In the genomic region with DNA sequence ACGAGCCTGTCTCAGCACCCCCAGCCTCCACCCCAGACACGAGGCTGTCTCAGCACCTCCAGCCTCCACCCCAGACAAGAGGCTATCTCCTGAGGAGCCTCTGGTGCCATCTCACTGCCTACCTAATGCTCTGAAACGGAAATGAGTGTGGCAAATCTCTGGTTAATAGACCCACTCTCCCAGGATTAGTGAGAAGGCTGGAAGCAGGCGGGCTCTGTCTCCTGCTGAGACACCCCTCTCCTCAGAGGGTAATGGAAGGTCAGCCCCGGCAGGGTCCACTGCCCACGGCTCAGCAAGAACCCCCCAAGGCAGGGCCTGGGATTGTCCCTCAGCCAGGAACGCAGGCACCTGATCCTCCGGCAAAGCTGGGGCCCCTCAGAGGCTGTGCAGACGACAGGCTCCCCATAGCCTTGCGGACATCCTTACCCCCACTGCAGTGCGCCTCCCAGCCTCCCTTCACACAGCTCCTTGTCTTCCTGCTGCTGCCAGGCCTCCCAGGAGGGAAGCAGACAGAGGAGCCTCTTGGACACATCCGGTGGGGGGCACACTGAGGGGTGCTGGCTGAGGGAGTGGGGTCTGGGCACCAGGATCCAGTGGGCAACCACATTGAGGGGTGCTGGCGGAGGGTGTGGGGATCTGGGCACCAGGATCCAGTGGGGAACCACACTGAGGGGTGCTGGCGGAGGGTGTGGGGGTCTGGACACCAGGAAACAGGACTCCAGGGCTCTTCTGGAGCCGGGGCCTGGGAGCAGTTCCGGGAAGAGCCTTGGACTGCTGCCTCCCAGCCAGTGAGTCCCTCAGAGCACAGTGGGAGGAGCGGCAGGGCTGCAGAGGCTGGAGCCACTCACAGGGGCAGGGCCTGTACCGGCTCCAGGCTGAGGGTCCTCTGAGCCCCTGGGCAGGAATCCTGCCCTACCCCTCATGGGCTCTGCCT, we compare ENCODE assay signal across 10 cellular contexts. TPM values are rescaled to one million over a fixed set of nuclear protein-coding genes. Genes with fewer than 3 reads are reported as not detected.
A peak's percentile ranks its signal among the peaks of the same experiment; 100 is the strongest.
DNase-seq lines count a peak whose midpoint lies in the region; ATAC-seq, FAIRE-seq and TF ChIP-seq lines count a peak whose summit lies in the region.
"Had no signal": no experiment of that assay in that cellular context is flagged by ENCODE, and none has a peak within 500 bp of the region (broad histone marks: within the 10 kb centered on the region; RNA-seq: fewer than 3 reads in every experiment).

No MANE protein-coding gene starts in this region.

- H4K20me1 ChIP-seq in HepG2 (ENCODE audit: insufficient read depth, low read length) = no peaks in the 10 kb centered on the region

- no peak overlapping the region for H3K4me2 ChIP-seq in HepG2 (ENCODE audit: low read depth, low read length)

- CTCF ChIA-PET in HepG2 (lab: Yijun Ruan, JAX; ENCODE audit: low intra/inter-chr PET ratio, low total read pairs) = interaction anchor here (1.1 to 1.5 kb wide), 2 partner anchors 62 to 154 kb away, joined by 4 to 6 read pairs; no protein-coding TSS in a partner anchor

- H3K9ac ChIP-seq in HepG2 (ENCODE audit: insufficient read depth, low read depth, low read length) = no peak overlapping the region
- H3K9ac ChIP-seq: GM23248 had no signal

- H3K27ac Mint-ChIP-seq in stimulated activated effector memory CD8-positive, alpha-beta T cell treated with anti-CD3 and anti-CD28 coated beads, Interleukin-12 subunit alpha, Interleukin-12 subunit beta, amount 100 ng/mL, for 72 hours = peak overlapping the region; percentile 48

- intact Hi-C loops in HepG2 (cut with micrococcal nuclease; ENCODE audit: unreplicated experiment) = loop anchor here (1.0 kb wide), 1 partner anchor 154 kb away; no protein-coding TSS in a partner anchor
- intact Hi-C loops in right lobe of liver (cut with DNase I) = loop anchor here in 1 of 2 donors (10.0 kb wide), 1 partner anchor 157 kb away; no protein-coding TSS in a partner anchor
- intact Hi-C loops in mucosa of descending colon (cut with DNase I, micrococcal nuclease) = no loop called here

- no peaks in the 10 kb centered on the region for H3K4me1 ChIP-seq in HepG2 (ENCODE audit: insufficient read depth, low read length)
- no peaks in the 10 kb centered on the region for H3K4me1 ChIP-seq in right lobe of liver
- H3K4me1 ChIP-seq in mucosa of descending colon (ENCODE audit: low read depth) = no peaks in the 10 kb centered on the region

- peaks cover 7% of the 10 kb centered on the region for H3K4me1 Mint-ChIP-seq in stimulated activated effector memory CD8-positive, alpha-beta T cell treated with anti-CD3 and anti-CD28 coated beads, Interleukin-12 subunit alpha, Interleukin-12 subunit beta, amount 100 ng/mL, for 72 hours

- H3K9me3 Mint-ChIP-seq in stimulated activated effector memory CD8-positive, alpha-beta T cell treated with anti-CD3 and anti-CD28 coated beads, Interleukin-12 subunit alpha, Interleukin-12 subunit beta, amount 100 ng/mL, for 72 hours = no peaks in the 10 kb centered on the region

- no peak for FAIRE-seq in HepG2 (lab: Jason Lieb, UNC)

- H3K9me3 ChIP-seq in HepG2 (ENCODE audit: low read length) (no peaks in the 10 kb centered on the region), right lobe of liver (no peaks in the 10 kb centered on the region), mucosa of descending colon (no peaks in the 10 kb centered on the region)

- H3K27ac ChIP-seq in HepG2 (ENCODE audit: extremely low read length, insufficient read depth, low read length) (no peak overlapping the region), right lobe of liver (no peak overlapping the region)
- H3K27ac ChIP-seq: GM23248 had no signal

- ATAC-seq in HepG2 (no peak), right lobe of liver (no peak), mucosa of descending colon (no peak)
- no peak for ATAC-seq in stimulated activated effector memory CD8-positive, alpha-beta T cell treated with anti-CD3 and anti-CD28 coated beads, Interleukin-12 subunit alpha, Interleukin-12 subunit beta, amount 100 ng/mL, for 72 hours

- TF ChIP-seq EP300 in HepG2 (IDR thresholded peaks at IDR 0.05; ENCODE audit: low read depth in 2 of 2, low read length in 2 of 2) (no peak), HepG2 (CRISPR knock-in tag; IDR thresholded peaks at IDR 0.05; ENCODE audit: borderline replicate concordance) (no peak)

- no peak for DNase-seq in HepG2 (ENCODE audit: low spot score)
- DNase-seq in right lobe of liver = no peak
- DNase-seq in left kidney (ENCODE audit: low read depth, low spot score) = peak; percentile 48
- no peak for DNase-seq in stimulated activated effector memory CD8-positive, alpha-beta T cell treated with anti-CD3 and anti-CD28 coated beads, Interleukin-12 subunit alpha, Interleukin-12 subunit beta, amount 100 ng/mL, for 72 hours (ENCODE audit: low spot score in 2 of 2)
- no peak for DNase-seq in NCI-H2107 treated with DMSO at 0.1 percent for 48 hours (lab: John Stamatoyannopoulos, UW; ENCODE audit: unreplicated experiment)
- no peak for DNase-seq in mucosa of descending colon
- DNase-seq: DMS 273 treated with DMSO at 0.1 percent for 48 hours, NCI-H2107, SHP77 had no signal

- H3K4me3 ChIP-seq in HepG2 (replicated peaks in 1 of 3; ENCODE audit: insufficient read depth in 1 of 3, low read depth in 2 of 3, low read length in 3 of 3) = no peak overlapping the region
- H3K4me3 ChIP-seq in right lobe of liver = no peak overlapping the region
- H3K4me3 ChIP-seq in mucosa of descending colon = no peak overlapping the region
- H3K4me3 ChIP-seq: GM23248 had no signal

- TF ChIP-seq CTCF in HepG2 (CRISPR knock-in tag; IDR thresholded peaks at IDR 0.05) (no peak), right lobe of liver (IDR thresholded peaks at IDR 0.05) (no peak), mucosa of descending colon (IDR thresholded peaks at IDR 0.05) (no peak)

- BruUV-seq in HepG2 (replicated peaks; lab: Mats Ljungman, UMichigan) = no TSS peak

- H3K27me3 ChIP-seq in HepG2 (ENCODE audit: control insufficient read depth in 1 of 2, insufficient read depth in 2 of 2, low read length in 2 of 2) (no peaks in the 10 kb centered on the region), right lobe of liver (no peaks in the 10 kb centered on the region)

- no peak overlapping the region for H2AFZ ChIP-seq in HepG2 (ENCODE audit: low read length)
- H2AFZ ChIP-seq: GM23248 had no signal

- TF ChIP-seq RAD21 in HepG2 (CRISPR knock-in tag; IDR thresholded peaks at IDR 0.05) = no peak

- no peaks in the 10 kb centered on the region for H3K79me2 ChIP-seq in HepG2 (ENCODE audit: insufficient read depth, low read length)

- H3K36me3 ChIP-seq in HepG2 (replicated peaks in 1 of 2; ENCODE audit: control insufficient read depth in 1 of 2, insufficient read depth in 2 of 2, low read length in 2 of 2) (peaks cover 11 to 42% of the 10 kb centered on the region in 2 experiments), right lobe of liver (peaks cover 5 to 42% (median 18%) of the 10 kb centered on the region in 4 donors), mucosa of descending colon (ENCODE audit: low read depth) (no peaks in the 10 kb centered on the region)

- no peak overlapping the region for H3K4me3 Mint-ChIP-seq in stimulated activated effector memory CD8-positive, alpha-beta T cell treated with anti-CD3 and anti-CD28 coated beads, Interleukin-12 subunit alpha, Interleukin-12 subunit beta, amount 100 ng/mL, for 72 hours

- in situ Hi-C loops in HepG2 (cut with HindIII; ENCODE audit: extremely low pct_ligation_motif_present, low pct_unique_long_range_greater_than_20kb) = no loop called here

- no peak for TF ChIP-seq POLR2A in HepG2 (IDR thresholded peaks at IDR 0.05; ENCODE audit: insufficient read depth in 1 of 2, low read depth in 2 of 2, low read length in 2 of 2)
- no peak for TF ChIP-seq POLR2A in right lobe of liver (IDR thresholded peaks at IDR 0.05)

- POLR2A ChIA-PET in HepG2 (lab: Yijun Ruan, JAX) = no interaction called here

- 96% methylated on average over 6 of the region's 18 CpGs for WGBS in HepG2 (ENCODE audit: low lambda C conversion rate)
- 93% methylated on average over 2 of the region's 18 CpGs for WGBS in right lobe of liver (ENCODE audit: insufficient coverage, low coverage, low lambda C conversion rate, missing lambda C conversion rate)

- peaks cover 20% of the 10 kb centered on the region for H3K36me3 Mint-ChIP-seq in stimulated activated effector memory CD8-positive, alpha-beta T cell treated with anti-CD3 and anti-CD28 coated beads, Interleukin-12 subunit alpha, Interleukin-12 subunit beta, amount 100 ng/mL, for 72 hours

RNA-seq across cellular contexts. Expression of gene CHID1, which starts 13.1 kb away (rescaled TPM):
- total RNA-seq in HepG2 (2016; rRNA removed; fragmentation: Illumina TruSeq; extraction: Trizol) = 39.6 and 65.1 TPM in 2 replicates
- total RNA-seq in HepG2 (2016; cell fraction: cytosol; rRNA removed; fragmentation: Illumina TruSeq; extraction: Trizol; ENCODE audit: low read depth) = 33.8 and 46.6 TPM in 2 replicates
- total RNA-seq in HepG2 (2016; cell fraction: insoluble cytoplasmic fraction; rRNA removed; fragmentation: Illumina TruSeq; extraction: Trizol) = 38.9 and 71.7 TPM in 2 replicates
- 45.9 and 51.6 TPM in 2 replicates for total RNA-seq in HepG2 (2016; cell fraction: membrane; rRNA removed; fragmentation: Illumina TruSeq; extraction: Trizol)
- 60.6 and 61.3 TPM in 2 replicates for total RNA-seq in HepG2 (2016; cell fraction: nucleus; rRNA removed; fragmentation: Illumina TruSeq; extraction: Trizol)
- 93.6 and 102 TPM in 2 replicates for polyA plus RNA-seq in HepG2 (2011; rRNA removed)
- 113 and 124 TPM in 2 replicates for polyA plus RNA-seq in HepG2 (2011; cell fraction: cytosol; rRNA removed)
- 70.7 and 76.1 TPM in 2 replicates for polyA plus RNA-seq in HepG2 (2011; cell fraction: nucleus; rRNA removed)
- polyA plus RNA-seq in HepG2 (2012) = 49.7 and 66.2 TPM in 2 replicates
- polyA plus RNA-seq in HepG2 (2016; cell fraction: cytosol; fragmentation: Illumina TruSeq; extraction: Trizol; ENCODE audit: low read depth) = 34.4 and 49.9 TPM in 2 replicates
- polyA plus RNA-seq in HepG2 (2016; cell fraction: insoluble cytoplasmic fraction; fragmentation: Illumina TruSeq; extraction: Trizol; ENCODE audit: low read depth) = 41.0 and 42.5 TPM in 2 replicates
- polyA plus RNA-seq in HepG2 (2016; cell fraction: membrane; fragmentation: Illumina TruSeq; extraction: Trizol; ENCODE audit: low read depth) = 38.3 and 51.4 TPM in 2 replicates
- 96.7 and 105 TPM in 2 replicates for polyA plus RNA-seq in HepG2 (2016; cell fraction: nucleus; fragmentation: Illumina TruSeq; extraction: Trizol; ENCODE audit: insufficient read depth, low read depth)
- polyA minus RNA-seq in HepG2 (2011; rRNA and poly(A)+ RNA removed; ENCODE audit: low replicate concordance) = 40.3 and 91.1 TPM in 2 replicates
- 32.6 and 33.2 TPM in 2 replicates for polyA minus RNA-seq in HepG2 (2011; cell fraction: cytosol; rRNA and poly(A)+ RNA removed)
- 25.8 and 26.1 TPM in 2 replicates for polyA minus RNA-seq in HepG2 (2011; cell fraction: nucleus; rRNA and poly(A)+ RNA removed)
- total RNA-seq in right lobe of liver = 100 to 1,000 TPM in 1 of 6 experiments, 10 to 100 TPM in 5; 61.1 to 157 (median 78.7) TPM
- 10 to 100 TPM; 52.3 to 64.3 (median 55.3) TPM for total RNA-seq in mucosa of descending colon

RNA-seq across cellular contexts. Expression of gene AP2A2, which starts 28.2 kb away (rescaled TPM):
- total RNA-seq in HepG2 (2016; rRNA removed; fragmentation: Illumina TruSeq; extraction: Trizol) = 25.7 and 25.9 TPM in 2 replicates
- 22.1 and 25.6 TPM in 2 replicates for total RNA-seq in HepG2 (2016; cell fraction: cytosol; rRNA removed; fragmentation: Illumina TruSeq; extraction: Trizol; ENCODE audit: low read depth)
- total RNA-seq in HepG2 (2016; cell fraction: insoluble cytoplasmic fraction; rRNA removed; fragmentation: Illumina TruSeq; extraction: Trizol) = 21.5 and 27.6 TPM in 2 replicates
- 26.2 and 26.6 TPM in 2 replicates for total RNA-seq in HepG2 (2016; cell fraction: membrane; rRNA removed; fragmentation: Illumina TruSeq; extraction: Trizol)
- total RNA-seq in HepG2 (2016; cell fraction: nucleus; rRNA removed; fragmentation: Illumina TruSeq; extraction: Trizol) = 26.6 and 31.5 TPM in 2 replicates
- polyA plus RNA-seq in HepG2 (2011; rRNA removed) = 74.5 and 75.7 TPM in 2 replicates
- polyA plus RNA-seq in HepG2 (2011; cell fraction: cytosol; rRNA removed) = 39.6 and 44.6 TPM in 2 replicates
- 182 and 223 TPM in 2 replicates for polyA plus RNA-seq in HepG2 (2011; cell fraction: nucleus; rRNA removed)
- 56.1 and 60.7 TPM in 2 replicates for polyA plus RNA-seq in HepG2 (2012)
- 7.3 and 8.2 TPM in 2 replicates for polyA plus RNA-seq in HepG2 (2016; cell fraction: cytosol; fragmentation: Illumina TruSeq; extraction: Trizol; ENCODE audit: low read depth)
- 31.3 and 36.3 TPM in 2 replicates for polyA plus RNA-seq in HepG2 (2016; cell fraction: insoluble cytoplasmic fraction; fragmentation: Illumina TruSeq; extraction: Trizol; ENCODE audit: low read depth)
- 16.2 and 21.0 TPM in 2 replicates for polyA plus RNA-seq in HepG2 (2016; cell fraction: membrane; fragmentation: Illumina TruSeq; extraction: Trizol; ENCODE audit: low read depth)
- 75.2 and 92.2 TPM in 2 replicates for polyA plus RNA-seq in HepG2 (2016; cell fraction: nucleus; fragmentation: Illumina TruSeq; extraction: Trizol; ENCODE audit: insufficient read depth, low read depth)
- polyA minus RNA-seq in HepG2 (2011; rRNA and poly(A)+ RNA removed; ENCODE audit: low replicate concordance) = 90.1 and 145 TPM in 2 replicates
- 78.0 and 102 TPM in 2 replicates for polyA minus RNA-seq in HepG2 (2011; cell fraction: cytosol; rRNA and poly(A)+ RNA removed)
- polyA minus RNA-seq in HepG2 (2011; cell fraction: nucleus; rRNA and poly(A)+ RNA removed) = 65.8 and 74.2 TPM in 2 replicates
- total RNA-seq in right lobe of liver = 10 to 100 TPM; 41.4 to 66.7 (median 53.8) TPM
- 100 to 1,000 TPM in 1 of 3 donors, 10 to 100 TPM in 2; 68.8 to 105 (median 99.5) TPM for total RNA-seq in mucosa of descending colon

RNA-seq across cellular contexts. Expression of gene TSPAN4, which starts 54.8 kb away (rescaled TPM):
- total RNA-seq in HepG2 (2016; rRNA removed; fragmentation: Illumina TruSeq; extraction: Trizol) (13.2 and 31.7 TPM in 2 replicates), right lobe of liver (10 to 100 TPM; 14.9 to 80.6 (median 30.5) TPM), mucosa of descending colon (10 to 100 TPM in 2 of 3 donors, 1 to 10 TPM in 1; 9.2 to 42.4 (median 24.7) TPM)
- 8.9 and 10.0 TPM in 2 replicates for total RNA-seq in HepG2 (2016; cell fraction: cytosol; rRNA removed; fragmentation: Illumina TruSeq; extraction: Trizol; ENCODE audit: low read depth)
- 12.0 and 31.8 TPM in 2 replicates for total RNA-seq in HepG2 (2016; cell fraction: insoluble cytoplasmic fraction; rRNA removed; fragmentation: Illumina TruSeq; extraction: Trizol)
- 11.0 and 13.5 TPM in 2 replicates for total RNA-seq in HepG2 (2016; cell fraction: membrane; rRNA removed; fragmentation: Illumina TruSeq; extraction: Trizol)
- total RNA-seq in HepG2 (2016; cell fraction: nucleus; rRNA removed; fragmentation: Illumina TruSeq; extraction: Trizol) = 26.1 and 32.6 TPM in 2 replicates
- polyA plus RNA-seq in HepG2 (2011; rRNA removed) = 68.3 and 88.5 TPM in 2 replicates
- polyA plus RNA-seq in HepG2 (2011; cell fraction: cytosol; rRNA removed) = 60.2 and 113 TPM in 2 replicates
- polyA plus RNA-seq in HepG2 (2011; cell fraction: nucleus; rRNA removed) = 232 and 327 TPM in 2 replicates
- polyA plus RNA-seq in HepG2 (2012) = 22.7 and 28.5 TPM in 2 replicates
- 10.4 TPM in 2 replicates for polyA plus RNA-seq in HepG2 (2016; cell fraction: cytosol; fragmentation: Illumina TruSeq; extraction: Trizol; ENCODE audit: low read depth)
- polyA plus RNA-seq in HepG2 (2016; cell fraction: insoluble cytoplasmic fraction; fragmentation: Illumina TruSeq; extraction: Trizol; ENCODE audit: low read depth) = 11.8 and 12.7 TPM in 2 replicates
- 8.5 and 12.0 TPM in 2 replicates for polyA plus RNA-seq in HepG2 (2016; cell fraction: membrane; fragmentation: Illumina TruSeq; extraction: Trizol; ENCODE audit: low read depth)
- polyA plus RNA-seq in HepG2 (2016; cell fraction: nucleus; fragmentation: Illumina TruSeq; extraction: Trizol; ENCODE audit: insufficient read depth, low read depth) = 59.4 and 62.8 TPM in 2 replicates
- polyA minus RNA-seq in HepG2 (2011; rRNA and poly(A)+ RNA removed; ENCODE audit: low replicate concordance) = 59.6 and 124 TPM in 2 replicates
- 24.9 and 25.9 TPM in 2 replicates for polyA minus RNA-seq in HepG2 (2011; cell fraction: cytosol; rRNA and poly(A)+ RNA removed)
- polyA minus RNA-seq in HepG2 (2011; cell fraction: nucleus; rRNA and poly(A)+ RNA removed) = 16.4 and 16.9 TPM in 2 replicates

RNA-seq across cellular contexts. Expression of gene POLR2L, which starts 55.2 kb away (rescaled TPM):
- total RNA-seq in HepG2 (2016; rRNA removed; fragmentation: Illumina TruSeq; extraction: Trizol) (114 and 146 TPM in 2 replicates), right lobe of liver (10 to 100 TPM; 34.5 to 88.1 (median 72.9) TPM), mucosa of descending colon (10 to 100 TPM; 67.1 to 86.8 (median 82.1) TPM)
- 37.0 and 48.5 TPM in 2 replicates for total RNA-seq in HepG2 (2016; cell fraction: cytosol; rRNA removed; fragmentation: Illumina TruSeq; extraction: Trizol; ENCODE audit: low read depth)
- 113 and 136 TPM in 2 replicates for total RNA-seq in HepG2 (2016; cell fraction: insoluble cytoplasmic fraction; rRNA removed; fragmentation: Illumina TruSeq; extraction: Trizol)
- total RNA-seq in HepG2 (2016; cell fraction: membrane; rRNA removed; fragmentation: Illumina TruSeq; extraction: Trizol) = 68.6 and 79.8 TPM in 2 replicates
- total RNA-seq in HepG2 (2016; cell fraction: nucleus; rRNA removed; fragmentation: Illumina TruSeq; extraction: Trizol) = 34.9 and 39.5 TPM in 2 replicates
- polyA plus RNA-seq in HepG2 (2011; rRNA removed) = 104 and 115 TPM in 2 replicates
- 35.1 and 78.0 TPM in 2 replicates for polyA plus RNA-seq in HepG2 (2011; cell fraction: cytosol; rRNA removed)
- polyA plus RNA-seq in HepG2 (2011; cell fraction: nucleus; rRNA removed) = 44.7 and 47.4 TPM in 2 replicates
- polyA plus RNA-seq in HepG2 (2012) = 57.4 and 93.8 TPM in 2 replicates
- polyA plus RNA-seq in HepG2 (2016; cell fraction: cytosol; fragmentation: Illumina TruSeq; extraction: Trizol; ENCODE audit: low read depth) = 58.6 and 89.5 TPM in 2 replicates
- 221 and 225 TPM in 2 replicates for polyA plus RNA-seq in HepG2 (2016; cell fraction: insoluble cytoplasmic fraction; fragmentation: Illumina TruSeq; extraction: Trizol; ENCODE audit: low read depth)
- 90.2 and 102 TPM in 2 replicates for polyA plus RNA-seq in HepG2 (2016; cell fraction: membrane; fragmentation: Illumina TruSeq; extraction: Trizol; ENCODE audit: low read depth)
- 84.0 and 90.2 TPM in 2 replicates for polyA plus RNA-seq in HepG2 (2016; cell fraction: nucleus; fragmentation: Illumina TruSeq; extraction: Trizol; ENCODE audit: insufficient read depth, low read depth)
- 129 and 143 TPM in 2 replicates for polyA minus RNA-seq in HepG2 (2011; rRNA and poly(A)+ RNA removed; ENCODE audit: low replicate concordance)
- 35.6 and 37.0 TPM in 2 replicates for polyA minus RNA-seq in HepG2 (2011; cell fraction: cytosol; rRNA and poly(A)+ RNA removed)
- 27.3 and 33.1 TPM in 2 replicates for polyA minus RNA-seq in HepG2 (2011; cell fraction: nucleus; rRNA and poly(A)+ RNA removed)
